In the genomic region with DNA sequence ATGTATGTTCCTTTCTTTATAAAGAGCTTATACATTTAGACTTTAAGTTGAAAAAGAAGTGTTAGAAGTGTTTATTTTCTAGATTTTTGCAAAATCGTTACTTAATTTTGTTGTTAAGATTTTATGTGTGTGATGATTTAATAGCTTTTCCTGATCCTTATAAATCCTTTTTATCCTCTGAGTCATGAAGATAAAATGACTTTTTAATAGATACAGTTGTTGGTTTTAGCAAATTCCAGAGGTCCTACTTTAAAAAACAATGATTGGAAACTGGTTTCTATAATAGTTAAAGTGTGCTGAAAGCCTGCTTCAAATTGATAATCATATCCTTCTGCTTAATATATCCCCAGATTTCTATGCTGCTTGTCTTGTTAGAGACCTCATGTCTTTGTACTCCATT, we compare ENCODE assay signal across 29 cellular contexts. TPM values are rescaled to one million over a fixed set of nuclear protein-coding genes. Genes with fewer than 3 reads are reported as not detected.
DNase-seq lines count a peak whose midpoint lies in the region; ATAC-seq, FAIRE-seq and TF ChIP-seq lines count a peak whose summit lies in the region.
"Had no signal": no experiment of that assay in that cellular context is flagged by ENCODE, and none has a peak within 500 bp of the region (broad histone marks: within the 10 kb centered on the region; RNA-seq: fewer than 3 reads in every experiment).

No MANE protein-coding gene starts in this region.

- H2BK120ac ChIP-seq in IMR-90 (ENCODE audit: low read depth, low read length) = no peak overlapping the region

- H3K4me1 ChIP-seq in IMR-90 (ENCODE audit: control insufficient read depth, insufficient read depth, low read length) (no peaks in the 10 kb centered on the region), lower lobe of right lung (no peaks in the 10 kb centered on the region)
- H3K4me1 ChIP-seq: BE2C, prostate gland had no signal

- no peaks in the 10 kb centered on the region for H3K9me1 ChIP-seq in IMR-90 (ENCODE audit: insufficient read depth, low read length)

- H3K9me3 ChIP-seq in IMR-90 (ENCODE audit: control insufficient read depth, insufficient read depth, low read length) (no peaks in the 10 kb centered on the region), lower lobe of right lung (no peaks in the 10 kb centered on the region)
- H3K9me3 ChIP-seq: BE2C, prostate gland had no signal

- no peak overlapping the region for H4K5ac ChIP-seq in IMR-90 (ENCODE audit: low read depth, low read length)

- TF ChIP-seq POLR2A in IMR-90 (IDR thresholded peaks at IDR 0.05; ENCODE audit: low read depth, low read length) = no peak

- no peak overlapping the region for H4K91ac ChIP-seq in IMR-90 (ENCODE audit: insufficient read depth, low read depth, low read length)

- H3K79me1 ChIP-seq in IMR-90 (ENCODE audit: low read depth in 1 of 2, low read length in 2 of 2) = no peaks in the 10 kb centered on the region

- no peak overlapping the region for H3K23ac ChIP-seq in IMR-90 (ENCODE audit: low read depth, low read length)

- no peak overlapping the region for H3K9ac ChIP-seq in IMR-90 (ENCODE audit: low read depth, low read length)

- intact Hi-C loops in IMR-90 (cut with micrococcal nuclease) = no loop called here
- intact Hi-C loops in lower lobe of right lung (cut with DNase I) = no loop called here

- no peak overlapping the region for H2BK20ac ChIP-seq in IMR-90 (ENCODE audit: low read depth, low read length)

- no peaks in the 10 kb centered on the region for H4K20me1 ChIP-seq in IMR-90 (ENCODE audit: insufficient read depth, low read length)

- WGBS in IMR-90 (ENCODE audit: extremely low coverage in 2 of 2, insufficient read length in 1 of 2), 2 experiments = 100% methylated on average over 1 of the region's 1 CpG; no CpG with 5 or more reads in 1 of the 2 experiments

- H2AK9ac ChIP-seq in IMR-90 (replicated peaks; ENCODE audit: low read depth, low read length, poor library complexity) = no peak overlapping the region

- H3K4ac ChIP-seq in IMR-90 (ENCODE audit: low read depth, low read length) = no peak overlapping the region

- H4K8ac ChIP-seq in IMR-90 (ENCODE audit: low read depth in 2 of 2, low read length in 2 of 2) = no peak overlapping the region

- dilution Hi-C loops in IMR-90 (cut with HindIII; ENCODE audit: low sequenced_read_pairs, unreplicated experiment) = no loop called here

- H3K27me3 ChIP-seq in IMR-90 (ENCODE audit: control insufficient read depth, insufficient read depth, low read length) (no peaks in the 10 kb centered on the region), lower lobe of right lung (ENCODE audit: low read depth) (no peaks in the 10 kb centered on the region)
- H3K27me3 ChIP-seq: BE2C had no signal

- H2AK5ac ChIP-seq in IMR-90 (ENCODE audit: low read depth, low read length) = no peak overlapping the region

- H2BK15ac ChIP-seq in IMR-90 (ENCODE audit: low read depth, low read length) = no peak overlapping the region

- H2AFZ ChIP-seq in IMR-90 (replicated peaks; ENCODE audit: low read length, poor library complexity) = no peak overlapping the region

- H3K36me3 ChIP-seq in IMR-90 (ENCODE audit: control insufficient read depth, insufficient read depth, low read length) (peaks cover 3% of the 10 kb centered on the region; the same call in 1 of the 2 replicates), lower lobe of right lung (peaks cover 23% of the 10 kb centered on the region)
- H3K36me3 ChIP-seq: BE2C, prostate gland had no signal

- ATAC-seq in IMR-90 (ENCODE audit: low read depth) = no peak
- ATAC-seq in lower lobe of right lung = no peak
- ATAC-seq in GM19395 (IDR thresholded peaks at IDR 0.05; ENCODE audit: unreplicated experiment) = no peak
- ATAC-seq: effector memory CD8-positive, alpha-beta T cell; Panc1; sciatic nerve; stimulated activated effector memory CD8-positive, alpha-beta T cell treated with anti-CD3 and anti-CD28 coated beads, Interleukin-12 subunit alpha, Interleukin-12 subunit beta, amount 100 ng/mL, for 72 hours had no signal

- POLR2A ChIA-PET in IMR-90 (lab: Charles Lee; ENCODE audit: unreplicated experiment) = no interaction called here

- BruUV-seq in IMR-90 (replicated peaks; lab: Mats Ljungman, UMichigan) = no TSS peak

- TF ChIP-seq RAD21 in IMR-90 (IDR thresholded peaks at IDR 0.05; ENCODE audit: low read length) = no peak

- H3K4me3 ChIP-seq in AG09309 (ENCODE audit: control insufficient read depth, low read depth, low read length) (no peak overlapping the region), IMR-90 (ENCODE audit: insufficient read depth, low read depth, low read length) (no peak overlapping the region), lower lobe of right lung (no peak overlapping the region)
- H3K4me3 ChIP-seq: prostate gland had no signal

- FAIRE-seq in colon (lab: Jason Lieb, UNC) = peak; percentile 21
- FAIRE-seq: keratinocyte had no signal

- no peak overlapping the region for H2BK5ac ChIP-seq in IMR-90 (ENCODE audit: low read depth, low read length, poor library complexity, severe bottlenecking)

- in situ Hi-C loops in IMR-90 (cut with MboI; ENCODE audit: low sequenced_read_pairs) (no loop called here), G401 (cut with HindIII; ENCODE audit: low sequenced_read_pairs) (no loop called here)

- no peak for TF ChIP-seq CTCF in AG09309 (IDR thresholded peaks at IDR 0.05; ENCODE audit: control insufficient read depth, insufficient read depth, low read depth, low read length, missing control alignments)
- no peak for TF ChIP-seq CTCF in IMR-90 (conservative IDR thresholded peaks at IDR 0.05; ENCODE audit: low read depth, low read length)
- TF ChIP-seq CTCF in lower lobe of right lung (IDR thresholded peaks at IDR 0.05) = no peak

- CTCF ChIA-PET in IMR-90 (lab: Yijun Ruan, JAX) = no interaction called here

- no peak overlapping the region for H3K56ac ChIP-seq in IMR-90 (ENCODE audit: extremely low read depth, insufficient read depth, low read length)

- no peak overlapping the region for H3K18ac ChIP-seq in IMR-90 (ENCODE audit: low read depth, low read length)

- no peak overlapping the region for H3K27ac ChIP-seq in IMR-90 (ENCODE audit: insufficient read depth, low read length)
- no peak overlapping the region for H3K27ac ChIP-seq in lower lobe of right lung
- H3K27ac ChIP-seq: prostate gland had no signal

- H3K14ac ChIP-seq in IMR-90 (replicated peaks; ENCODE audit: low read depth, low read length) = no peak overlapping the region

- H3K4me2 ChIP-seq in IMR-90 (ENCODE audit: low read depth, low read length) = no peak overlapping the region

- DNase-seq in AG09309 (ENCODE audit: low read depth) = peak; percentile 10
- DNase-seq in IMR-90 = peak; percentile 5
- DNase-seq in renal cortical epithelial cell (ENCODE audit: low read depth) = peak; percentile 6
- DNase-seq in lower lobe of right lung = no peak
- DNase-seq in G401 (ENCODE audit: low spot score) = no peak
- DNase-seq in stimulated activated CD4-positive, alpha-beta T cell treated with anti-CD3 and anti-CD28 coated beads, Interleukin-2, amount 100 ng/mL, for 24 hours = no peak
- DNase-seq: activated CD4-positive, alpha-beta memory T cell treated with anti-CD3 and anti-CD28 coated beads, Interleukin-2, amount 10 ng/mL, durations not matched to agents 7 days and 5 days; activated CD8-positive, alpha-beta memory T cell treated with anti-CD3 and anti-CD28 coated beads, Interleukin-2, amount 50 U/mL, for 4 hours; activated naive CD4-positive, alpha-beta T cell treated with anti-CD3 and anti-CD28 coated beads for 36 hours; BE2C; DMS153; effector memory CD8-positive, alpha-beta T cell; erythroblast; foreskin fibroblast; head of caudate nucleus; naive B cell; NCI-H2107; NCI-H345; NCI-H69; SHP77 treated with DMSO at 0.1 percent for 48 hours; stimulated activated CD4-positive, alpha-beta T cell treated with anti-CD3 and anti-CD28 coated beads, Interleukin-15, amount 100 ng/mL, for 24 hours; substantia nigra had no signal

TF ChIP-seq in IMR-90, 13 proteins besides CTCF, POLR2A, EP300 and RAD21:
- TF ChIP-seq NFE2L2 (IDR thresholded peaks at IDR 0.05; ENCODE audit: low read depth, low read length) = no peak
- TF ChIP-seq, protein P1, sequence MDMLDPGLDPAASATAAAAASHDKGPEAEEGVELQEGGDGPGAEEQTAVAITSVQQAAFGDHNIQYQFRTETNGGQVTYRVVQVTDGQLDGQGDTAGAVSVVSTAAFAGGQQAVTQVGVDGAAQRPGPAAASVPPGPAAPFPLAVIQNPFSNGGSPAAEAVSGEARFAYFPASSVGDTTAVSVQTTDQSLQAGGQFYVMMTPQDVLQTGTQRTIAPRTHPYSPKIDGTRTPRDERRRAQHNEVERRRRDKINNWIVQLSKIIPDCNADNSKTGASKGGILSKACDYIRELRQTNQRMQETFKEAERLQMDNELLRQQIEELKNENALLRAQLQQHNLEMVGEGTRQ (IDR thresholded peaks at IDR 0.05; ENCODE audit: low read depth, low read length) = no peak
- TF ChIP-seq MAZ (IDR thresholded peaks at IDR 0.05; ENCODE audit: borderline replicate concordance, low read depth, low read length) = no peak
- no peak for TF ChIP-seq CEBPB (IDR thresholded peaks at IDR 0.05; ENCODE audit: low read depth, low read length)
- no peak for TF ChIP-seq FOS (IDR thresholded peaks at IDR 0.05; ENCODE audit: low read depth, low read length)
- TF ChIP-seq RCOR1 (IDR thresholded peaks at IDR 0.05; ENCODE audit: insufficient replicate concordance, low read length) = no peak
- no peak for TF ChIP-seq MXI1 (IDR thresholded peaks at IDR 0.05; ENCODE audit: borderline replicate concordance, low read depth, low read length)
- TF ChIP-seq SMC3 (IDR thresholded peaks at IDR 0.05; ENCODE audit: low read depth, low read length) = no peak
- no peak for TF ChIP-seq CHD1 (IDR thresholded peaks at IDR 0.05; ENCODE audit: low read depth, low read length)
- no peak for TF ChIP-seq BHLHE40 (IDR thresholded peaks at IDR 0.05; ENCODE audit: low read depth, low read length)

RNA-seq across cellular contexts. Expression of a gene that starts 39.0 kb away (rescaled TPM):
- total RNA-seq in IMR-90 (2012; rRNA removed) (14.2 and 21.9 TPM in 2 replicates), renal cortical epithelial cell (32.7 and 51.4 TPM in 2 replicates), lower lobe of right lung (50.7 TPM)
- polyA plus RNA-seq in IMR-90 (2012; rRNA removed) = 8.2 and 11.2 TPM in 2 replicates
- polyA plus RNA-seq in IMR-90 (2012; cell fraction: cytosol; rRNA removed) = 2.2 and 2.8 TPM in 2 replicates
- polyA plus RNA-seq in IMR-90 (2012; cell fraction: nucleus; rRNA removed; ENCODE audit: low replicate concordance) = 2.0 and 8.7 TPM in 2 replicates
- total RNA-seq in G401 (2014; rRNA removed; shearing (Covaris generic)) = 41.6 and 68.9 TPM in 2 replicates

Comparison
In these comparisons a context has a peak if more than half of its experiments do, and no peak if none do; other contexts are left out.
1. DNase-seq: peak in AG09309 (single experiment), IMR-90 (single experiment) and renal cortical epithelial cell (single experiment); none in lower lobe of right lung (single experiment), G401 (single experiment) and stimulated activated CD4-positive, alpha-beta T cell treated with anti-CD3 and anti-CD28 coated beads, Interleukin-2, amount 100 ng/mL, for 24 hours (0 of 2).